In genomic region chr19:10602330-10603083, GRCh38 we compare ENCODE assay signal across 8 cellular contexts. TPM values are rescaled to one million over a fixed set of nuclear protein-coding genes. Genes with fewer than 3 reads are reported as not detected.
A peak's percentile ranks its signal among the peaks of the same experiment; 100 is the strongest.
DNase-seq lines count a peak whose midpoint lies in the region; ATAC-seq and TF ChIP-seq lines count a peak whose summit lies in the region.

No MANE protein-coding gene starts in this region.

- H3K4me3 ChIP-seq in AG04450 (ENCODE audit: low read depth, low read length) (peak overlapping the region; percentile 92), OCI-LY3 (ENCODE audit: low read length) (peak overlapping the region; percentile 88), epithelial cell of proximal tubule (ENCODE audit: low read depth, low read length) (peak overlapping the region; percentile 87)

- no peaks in the 10 kb centered on the region for H3K36me3 ChIP-seq in OCI-LY3 (replicated peaks; ENCODE audit: low read depth, low read length)

- H3K4me2 ChIP-seq in OCI-LY3 (ENCODE audit: low read length) = peak overlapping the region; percentile 97

- no peak for TF ChIP-seq CTCF in AG04450 (IDR thresholded peaks at IDR 0.05; ENCODE audit: low read depth, low read length)
- TF ChIP-seq CTCF in OCI-LY3 (IDR thresholded peaks at IDR 0.05; ENCODE audit: low read depth, low read length) = no peak; the same call in 1 of the 2 replicates
- no peak for TF ChIP-seq CTCF in epithelial cell of proximal tubule (conservative IDR thresholded peaks at IDR 0.05; ENCODE audit: low read depth, low read length)

- H3K27ac ChIP-seq in AG04450 (ENCODE audit: low read depth, low read length) = peak overlapping the region; percentile 47
- peak overlapping the region; percentile 62 for H3K27ac ChIP-seq in OCI-LY3 (ENCODE audit: low read length)

- H3K9me3 ChIP-seq in AG04450 (ENCODE audit: control insufficient read depth, insufficient read depth, low read length) (no peaks in the 10 kb centered on the region; the same call in 1 of the 2 replicates), OCI-LY3 (ENCODE audit: insufficient read depth, low read length) (no peaks in the 10 kb centered on the region)

- H3K4me1 ChIP-seq in OCI-LY3 (ENCODE audit: low read length) = peaks cover 22% of the 10 kb centered on the region

- POLR2A ChIA-PET in AG04450 (lab: Yijun Ruan, JAX) = interaction anchor here (0.5 to 1.2 kb wide), 3 partner anchors 15 to 71 kb away, joined by 3 to 8 read pairs (median 4); no protein-coding TSS in a partner anchor

- peaks cover 25% of the 10 kb centered on the region for H3K79me2 ChIP-seq in OCI-LY3 (ENCODE audit: low read length)

- peaks cover 12% of the 10 kb centered on the region; the same call in 1 of the 2 replicates for H4K20me1 ChIP-seq in OCI-LY3 (ENCODE audit: insufficient read depth, low read length)

- peak overlapping the region; percentile 76; the same call in 1 of the 2 replicates for H2AFZ ChIP-seq in OCI-LY3 (ENCODE audit: low read depth, low read length)

- peaks cover 10% of the 10 kb centered on the region for H3K27me3 ChIP-seq in AG04450 (ENCODE audit: control insufficient read depth, insufficient read depth, low read length)
- peaks cover 20% of the 10 kb centered on the region for H3K27me3 ChIP-seq in OCI-LY3 (ENCODE audit: low read depth, low read length)

- H3K9ac ChIP-seq in OCI-LY3 (ENCODE audit: low read length) = peak overlapping the region; percentile 93

- DNase-seq in AG04450 (ENCODE audit: low read depth, low spot score) (no peak), activated T-cell treated with anti-CD3 and anti-CD28 coated beads for 4 hours (peak; percentile 88), epithelial cell of proximal tubule (ENCODE audit: low read depth) (no peak), mucosa of gallbladder (ENCODE audit: low spot score) (peak; percentile 83)
- DNase-seq in stimulated activated CD8-positive, alpha-beta memory T cell treated with anti-CD3 and anti-CD28 coated beads, Interleukin-4, amount 100 ng/mL, for 24 hours (ENCODE audit: low read depth) = peak; percentile 85

- CTCF ChIA-PET in AG04450 (lab: Charles Lee) = interaction anchor here (0.8 to 2.6 kb wide), 4 partner anchors 22 to 97 kb away, joined by 3 to 8 read pairs (median 6); no protein-coding TSS in a partner anchor

- ATAC-seq in GM18868 (IDR thresholded peaks at IDR 0.05; ENCODE audit: unreplicated experiment) (peak; percentile 65), HG03442 (IDR thresholded peaks at IDR 0.05; ENCODE audit: unreplicated experiment) (peak; percentile 55)

RNA-seq across cellular contexts. Expression of gene AP1M2, which starts 15.4 kb away (rescaled TPM):
- polyA plus RNA-seq in AG04450 (2011; rRNA removed) = 0.17 TPM in 1 of 2 replicates, not detected in the other
- polyA minus RNA-seq in AG04450 (2011; rRNA and poly(A)+ RNA removed) = 0.37 TPM in 1 of 2 replicates, not detected in the other
- total RNA-seq in epithelial cell of proximal tubule (39.7 and 47.2 TPM in 2 replicates), mucosa of gallbladder (88.3 TPM)

RNA-seq across cellular contexts. Expression of gene SLC44A2, which starts 22.8 kb away (rescaled TPM):
- polyA plus RNA-seq in AG04450 (2011; rRNA removed) = 80.5 and 81.4 TPM in 2 replicates
- polyA minus RNA-seq in AG04450 (2011; rRNA and poly(A)+ RNA removed) = 90.4 and 99.0 TPM in 2 replicates
- 48.5 and 52.0 TPM in 2 replicates for total RNA-seq in epithelial cell of proximal tubule
- total RNA-seq in mucosa of gallbladder = 223 TPM

RNA-seq across cellular contexts. Expression of gene CDKN2D, which starts 33.7 kb away (rescaled TPM):
- polyA plus RNA-seq in AG04450 (2011; rRNA removed) = 3.9 and 4.3 TPM in 2 replicates
- 2.0 and 2.1 TPM in 2 replicates for polyA minus RNA-seq in AG04450 (2011; rRNA and poly(A)+ RNA removed)
- total RNA-seq in epithelial cell of proximal tubule (5.1 and 17.1 TPM in 2 replicates), mucosa of gallbladder (6.2 TPM)

RNA-seq across cellular contexts. Expression of gene KRI1, which starts 36.7 kb away (rescaled TPM):
- 11.1 and 11.3 TPM in 2 replicates for polyA plus RNA-seq in AG04450 (2011; rRNA removed)
- polyA minus RNA-seq in AG04450 (2011; rRNA and poly(A)+ RNA removed) = 9.8 and 11.7 TPM in 2 replicates
- total RNA-seq in epithelial cell of proximal tubule = 16.7 and 18.2 TPM in 2 replicates
- 21.1 TPM for total RNA-seq in mucosa of gallbladder

RNA-seq across cellular contexts. Expression of gene ILF3, which starts 51.6 kb away (rescaled TPM):
- 143 and 155 TPM in 2 replicates for polyA plus RNA-seq in AG04450 (2011; rRNA removed)
- 123 and 144 TPM in 2 replicates for polyA minus RNA-seq in AG04450 (2011; rRNA and poly(A)+ RNA removed)
- total RNA-seq in epithelial cell of proximal tubule = 125 and 208 TPM in 2 replicates
- total RNA-seq in mucosa of gallbladder = 162 TPM

Comparison
In these comparisons a context has a peak if more than half of its experiments do, and no peak if none do; other contexts are left out.
1. DNase-seq: peak in activated T-cell treated with anti-CD3 and anti-CD28 coated beads for 4 hours (single experiment), mucosa of gallbladder (single experiment) and stimulated activated CD8-positive, alpha-beta memory T cell treated with anti-CD3 and anti-CD28 coated beads, Interleukin-4, amount 100 ng/mL, for 24 hours (single experiment); none in AG04450 (single experiment) and epithelial cell of proximal tubule (single experiment).
2. Peak in every context shown above with its lines, with median percentiles within 50 percentile points of each other: H3K4me3 ChIP-seq.